Comparison of ENCODE assay signal across 11 cellular contexts in the genomic region with DNA sequence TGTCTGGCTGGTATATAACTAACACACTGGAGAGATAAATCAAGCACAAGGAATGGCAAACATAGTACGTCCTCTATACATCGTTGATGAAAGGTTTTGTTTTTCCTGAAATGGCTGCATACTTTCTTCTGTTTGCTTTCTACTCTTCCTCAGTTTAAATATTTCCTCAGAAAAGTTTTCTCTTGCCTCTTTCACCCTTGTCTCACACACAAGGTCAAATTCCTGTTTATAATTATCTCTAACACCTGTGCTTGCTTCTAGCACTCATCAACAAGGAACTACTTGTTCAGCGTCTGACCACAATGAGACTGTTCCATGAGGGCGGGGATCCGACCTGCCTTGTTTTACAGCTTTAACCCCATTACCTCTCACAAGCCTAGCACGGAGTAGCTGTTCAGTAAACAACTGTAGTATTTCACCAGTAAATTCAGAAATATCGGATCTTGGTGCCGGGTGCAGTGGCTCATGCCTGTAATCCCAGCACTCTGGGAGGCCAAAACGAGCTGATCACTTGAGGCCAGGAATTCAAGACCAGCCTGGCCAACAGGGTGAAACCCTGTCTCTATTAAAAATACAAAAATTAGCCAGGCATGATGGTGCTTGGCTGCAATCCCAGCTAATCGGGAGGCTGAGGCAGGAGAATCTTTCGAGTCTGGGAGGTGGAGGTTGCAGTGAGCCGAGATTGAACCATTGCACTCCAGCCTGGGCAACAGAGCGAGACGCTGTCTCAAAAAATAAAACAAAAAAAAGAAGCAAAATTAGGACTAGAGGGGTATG. TPM values are rescaled to one million over a fixed set of nuclear protein-coding genes. Genes with fewer than 3 reads are reported as not detected.
A peak's percentile ranks its signal among the peaks of the same experiment; 100 is the strongest.
DNase-seq lines count a peak whose midpoint lies in the region; ATAC-seq, FAIRE-seq and TF ChIP-seq lines count a peak whose summit lies in the region.
"Had no signal": no experiment of that assay in that cellular context is flagged by ENCODE, and none has a peak within 500 bp of the region (broad histone marks: within the 10 kb centered on the region; RNA-seq: fewer than 3 reads in every experiment).

No MANE protein-coding gene starts in this region.

- intact Hi-C loops in left ventricle myocardium inferior (cut with micrococcal nuclease) (no loop called here), GM12878 (cut with micrococcal nuclease; ENCODE audit: unreplicated experiment) (no loop called here), upper lobe of right lung (cut with DNase I) (no loop called here)

- H3K36me3 ChIP-seq in cardiac muscle cell, result peaks cover 9% of the 10 kb centered on the region
- no peaks in the 10 kb centered on the region for H3K36me3 ChIP-seq in left ventricle myocardium inferior
- H3K36me3 ChIP-seq in GM12878 (ENCODE audit: control insufficient read depth in 2 of 2, insufficient read depth in 2 of 2, low read length in 1 of 2), result peaks cover 0 to 1% of the 10 kb centered on the region in 2 experiments; a peak in 1 of 4 replicates
- no peaks in the 10 kb centered on the region for H3K36me3 ChIP-seq in lung (ENCODE audit: control insufficient read depth in 2 of 2, insufficient read depth in 2 of 2, low read length in 2 of 2)
- H3K36me3 ChIP-seq in upper lobe of right lung, result no peaks in the 10 kb centered on the region
- H3K36me3 ChIP-seq: prostate gland had no signal

- RAD21 ChIA-PET in GM12878 (lab: Charles Lee; ENCODE audit: unreplicated experiment), result interaction anchor here (0.6 to 1.2 kb wide), 3 partner anchors 26 to 138 kb away, joined by 3 read pairs; no protein-coding TSS in a partner anchor

- H3K9ac ChIP-seq in GM12878 (ENCODE audit: control insufficient read depth, insufficient read depth, low read length), result no peak overlapping the region

- FAIRE-seq in GM12878 (lab: Jason Lieb, UNC), result no peak
- no peak for FAIRE-seq in frontal cortex (lab: Jason Lieb, UNC)
- FAIRE-seq: TTC549 had no signal

- H3K9me3 ChIP-seq in cardiac muscle cell (ENCODE audit: low read depth) (no peaks in the 10 kb centered on the region), left ventricle myocardium inferior (replicated peaks) (no peaks in the 10 kb centered on the region), GM12878 (replicated peaks; ENCODE audit: control insufficient read depth, insufficient read depth, low read length) (no peaks in the 10 kb centered on the region), lung (ENCODE audit: control insufficient read depth in 2 of 2, insufficient read depth in 1 of 2, low read length in 1 of 2) (no peaks in the 10 kb centered on the region), upper lobe of right lung (no peaks in the 10 kb centered on the region)
- H3K9me3 ChIP-seq: prostate gland had no signal

- no peak for TF ChIP-seq POLR2A in GM12878 (IDR thresholded peaks at IDR 0.05; ENCODE audit: low read depth, low read length)

- TF ChIP-seq EP300 in GM12878 (IDR thresholded peaks at IDR 0.05; ENCODE audit: borderline replicate concordance in 1 of 2, control insufficient read depth in 1 of 2, low read depth in 2 of 2, low read length in 2 of 2), result no peak

- no peak overlapping the region for H3K4me3 ChIP-seq in cardiac muscle cell
- no peak overlapping the region for H3K4me3 ChIP-seq in left ventricle myocardium inferior
- H3K4me3 ChIP-seq in GM12878, result no peak overlapping the region
- no peak overlapping the region for H3K4me3 ChIP-seq in lung
- no peak overlapping the region for H3K4me3 ChIP-seq in upper lobe of right lung
- H3K4me3 ChIP-seq: prostate gland had no signal

- no peak for DNase-seq in cardiac muscle cell (ENCODE audit: low read depth in 1 of 2, low spot score in 1 of 2)
- no peak for DNase-seq in left ventricle myocardium inferior
- no peak for DNase-seq in GM12878 (ENCODE audit: low read depth, low spot score)
- peak; percentile 34 for DNase-seq in lung (ENCODE audit: low spot score)
- no peak for DNase-seq in upper lobe of right lung
- DNase-seq in frontal cortex (ENCODE audit: low spot score in 2 of 2), result no peak
- DNase-seq: NCI-H187 had no signal

- SMC1A ChIA-PET in GM12878 (lab: Charles Lee; ENCODE audit: uncharacterized antibody, unreplicated experiment), result interaction anchor here (1.1 to 2.1 kb wide), 11 partner anchors 8 to 119 kb away, joined by 3 to 8 read pairs (median 4); partner anchors contain the start of gene WDR38

- POLR2A ChIA-PET in GM12878 (lab: Charles Lee), result interaction anchor here (1.9 kb wide), 1 partner anchor 9 kb away, joined by 5 read pairs; no protein-coding TSS in a partner anchor

- BruUV-seq in GM12878 (replicated peaks; lab: Mats Ljungman, UMichigan), result no TSS peak

- H3K4me2 ChIP-seq in GM12878 (ENCODE audit: control insufficient read depth, insufficient read depth), result no peak overlapping the region

- WGBS in GM12878 (ENCODE audit: insufficient coverage, insufficient replicate concordance, low lambda C conversion rate, missing lambda C conversion rate), result 81% methylated on average over 14 of the region's 14 CpGs
- WGBS in lung, 2 donors, result 68 to 73% methylated on average over 14 of the region's 14 CpGs

- H2AFZ ChIP-seq in GM12878 (ENCODE audit: control insufficient read depth, low read depth, low read length), result no peak overlapping the region

- H3K27ac ChIP-seq in cardiac muscle cell (peak overlapping the region; percentile 31), left ventricle myocardium inferior (replicated peaks) (no peak overlapping the region), GM12878 (ENCODE audit: control insufficient read depth, insufficient read depth) (peak overlapping the region; percentile 24; the same call in 1 of the 2 replicates), lung (ENCODE audit: low read depth in 1 of 2, low read length in 1 of 2) (peak overlapping the region in 1 of 2 donors; percentile 19), upper lobe of right lung (no peak overlapping the region)
- H3K27ac ChIP-seq: prostate gland had no signal

- H3K27me3 ChIP-seq in cardiac muscle cell, result no peaks in the 10 kb centered on the region
- no peaks in the 10 kb centered on the region for H3K27me3 ChIP-seq in left ventricle myocardium inferior (ENCODE audit: low read depth)
- no peaks in the 10 kb centered on the region for H3K27me3 ChIP-seq in GM12878 (replicated peaks in 1 of 2; ENCODE audit: control insufficient read depth in 2 of 2, insufficient read depth in 2 of 2, low read length in 1 of 2)
- no peaks in the 10 kb centered on the region for H3K27me3 ChIP-seq in lung (ENCODE audit: control insufficient read depth, insufficient read depth)
- no peaks in the 10 kb centered on the region for H3K27me3 ChIP-seq in upper lobe of right lung

- ATAC-seq in GM12878 (no peak), lung (ENCODE audit: insufficient read depth, low FRiP score) (peak; percentile 47), upper lobe of right lung (peak; percentile 90), GM19395 (IDR thresholded peaks at IDR 0.05; ENCODE audit: unreplicated experiment) (no peak), HG03432 (IDR thresholded peaks at IDR 0.05; ENCODE audit: unreplicated experiment) (no peak)

- no peaks in the 10 kb centered on the region for H3K79me2 ChIP-seq in GM12878 (ENCODE audit: control insufficient read depth, insufficient read depth, low read length)

- CTCF ChIA-PET in GM12878 (lab: Yijun Ruan, JAX), result interaction anchor here (0.9 to 2.6 kb wide), 7 partner anchors 19 to 163 kb away, joined by 3 to 10 read pairs (median 3); no protein-coding TSS in a partner anchor

- in situ Hi-C loops in GM12878 (cut with MboI), result no loop called here

- H3K4me1 ChIP-seq in cardiac muscle cell (ENCODE audit: low read depth), result peaks cover 12% of the 10 kb centered on the region
- peaks cover 8% of the 10 kb centered on the region for H3K4me1 ChIP-seq in left ventricle myocardium inferior
- H3K4me1 ChIP-seq in GM12878 (ENCODE audit: control insufficient read depth, insufficient read depth, low read length), result peaks cover 9% of the 10 kb centered on the region
- H3K4me1 ChIP-seq in lung (ENCODE audit: control insufficient read depth in 2 of 2, insufficient read depth in 2 of 2, low read length in 2 of 2), result no peaks in the 10 kb centered on the region
- no peaks in the 10 kb centered on the region for H3K4me1 ChIP-seq in upper lobe of right lung
- H3K4me1 ChIP-seq: prostate gland had no signal

- no peak for TF ChIP-seq CTCF in cardiac muscle cell (IDR thresholded peaks at IDR 0.05; ENCODE audit: low read depth, low read length)
- TF ChIP-seq CTCF in left ventricle myocardium inferior (IDR thresholded peaks at IDR 0.05; ENCODE audit: borderline replicate concordance), result no peak
- TF ChIP-seq CTCF in GM12878 (IDR thresholded peaks at IDR 0.05 in 2 of 3, conservative IDR thresholded peaks at IDR 0.05 in 1 of 3; ENCODE audit: control insufficient read depth in 2 of 3, extremely low read depth in 1 of 3, insufficient read depth in 1 of 3, low read depth in 3 of 3, low read length in 3 of 3), result no peak
- TF ChIP-seq CTCF in lung (IDR thresholded peaks at IDR 0.05; ENCODE audit: control extremely low read depth, extremely low read depth), result no peak
- TF ChIP-seq CTCF in upper lobe of right lung (IDR thresholded peaks at IDR 0.05), result no peak

- TF ChIP-seq RAD21 in GM12878 (IDR thresholded peaks at IDR 0.05; ENCODE audit: insufficient read depth, low read depth, low read length), result no peak

- H4K20me1 ChIP-seq in GM12878 (ENCODE audit: control insufficient read depth, insufficient read depth), result no peaks in the 10 kb centered on the region

RNA-seq across cellular contexts. Expression of gene NR6A1, which starts 37.0 kb away (rescaled TPM):
- total RNA-seq in cardiac muscle cell (12.8 and 19.8 TPM in 2 replicates), left ventricle myocardium inferior (1.0 TPM), GM12878 (2014; rRNA removed) (5.9 and 6.1 TPM in 2 replicates), GM12878 (2014; rRNA removed; fragmentation: Illumina TruSeq; extraction: Trizol) (5.0 and 5.4 TPM in 2 replicates), GM12878 (2021) (8.7 and 9.2 TPM in 2 replicates), lung (1 to 10 TPM; 3.4 to 4.0 TPM), upper lobe of right lung (4.0 TPM), frontal cortex (1.6 TPM)
- polyA plus RNA-seq in cardiac muscle cell (3.2 and 5.8 TPM in 2 replicates), GM12878 (2011; rRNA removed) (5.8 and 8.0 TPM in 2 replicates), GM12878 (2014; fragmentation: Illumina TruSeq; extraction: Trizol) (5.1 and 5.7 TPM in 2 replicates), GM12878 (2014; fragmentation: Nextera tagmentation; extraction: Ambion mirVana) (1 to 10 TPM; 1.2 to 2.5 TPM), GM12878 (2014; rRNA removed) (3.9 and 4.1 TPM in 2 replicates), GM12878 (2016; fragmentation: Nextera tagmentation; extraction: Ambion mirVana) (1 to 10 TPM; 2.6 to 2.9 TPM), lung (1 to 10 TPM in 1 of 2 donors, under 1 TPM in 1; 0.94 to 1.5 TPM)
- 25.7 and 29.8 TPM in 2 replicates for total RNA-seq in GM12878 (2013; cell fraction: nucleolus; rRNA removed)
- polyA plus RNA-seq in GM12878 (2011; ENCODE audit: low read depth), result 2.9 TPM
- polyA plus RNA-seq in GM12878 (2011; cell fraction: cytosol; rRNA removed), result 6.2 and 6.4 TPM in 2 replicates
- 7.7 and 8.9 TPM in 2 replicates for polyA plus RNA-seq in GM12878 (2011; cell fraction: nucleus; rRNA removed)
- 2.9 and 3.3 TPM in 2 replicates for polyA plus RNA-seq in GM12878 (2012)
- 18.5 and 20.6 TPM in 2 replicates for polyA minus RNA-seq in GM12878 (2011; rRNA and poly(A)+ RNA removed)
- polyA minus RNA-seq in GM12878 (2011; cell fraction: cytosol; rRNA and poly(A)+ RNA removed), result 5.3 and 5.6 TPM in 2 replicates
- 5.2 and 10.0 TPM in 2 replicates for polyA minus RNA-seq in GM12878 (2011; cell fraction: nucleus; rRNA and poly(A)+ RNA removed)

RNA-seq across cellular contexts. Expression of gene OLFML2A, which starts 42.8 kb away (rescaled TPM):
- total RNA-seq in cardiac muscle cell (4.7 and 10.7 TPM in 2 replicates), left ventricle myocardium inferior (41.1 TPM), GM12878 (2014; rRNA removed) (0.05 and 0.06 TPM in 2 replicates), GM12878 (2014; rRNA removed; fragmentation: Illumina TruSeq; extraction: Trizol) (0.09 and 0.14 TPM in 2 replicates), GM12878 (2021) (0.10 and 0.27 TPM in 2 replicates), lung (10 to 100 TPM; 12.5 to 56.7 TPM), upper lobe of right lung (39.5 TPM), frontal cortex (1.6 TPM)
- polyA plus RNA-seq in cardiac muscle cell (2.6 and 3.4 TPM in 2 replicates), GM12878 (2011; rRNA removed) (not detected in 2 replicates), GM12878 (2014; fragmentation: Illumina TruSeq; extraction: Trizol) (0.06 and 0.10 TPM in 2 replicates), GM12878 (2014; fragmentation: Nextera tagmentation; extraction: Ambion mirVana) (under 1 TPM in 1 of 2 experiments, not detected in 1; 0.02 TPM), GM12878 (2014; rRNA removed) (0.13 and 0.16 TPM in 2 replicates), GM12878 (2016; fragmentation: Nextera tagmentation; extraction: Ambion mirVana) (not detected), lung (1 to 10 TPM; 2.0 to 2.6 TPM)
- total RNA-seq in GM12878 (2013; cell fraction: nucleolus; rRNA removed), result 0.34 and 0.56 TPM in 2 replicates
- 0.05 TPM for polyA plus RNA-seq in GM12878 (2011; ENCODE audit: low read depth)
- 0.01 and 0.03 TPM in 2 replicates for polyA plus RNA-seq in GM12878 (2011; cell fraction: cytosol; rRNA removed)
- polyA plus RNA-seq in GM12878 (2011; cell fraction: nucleus; rRNA removed), result 0.03 and 0.04 TPM in 2 replicates
- 0.12 and 0.22 TPM in 2 replicates for polyA plus RNA-seq in GM12878 (2012)
- not detected in 2 replicates for polyA minus RNA-seq in GM12878 (2011; rRNA and poly(A)+ RNA removed)
- not detected in 2 replicates for polyA minus RNA-seq in GM12878 (2011; cell fraction: cytosol; rRNA and poly(A)+ RNA removed)
- not detected in 2 replicates for polyA minus RNA-seq in GM12878 (2011; cell fraction: nucleus; rRNA and poly(A)+ RNA removed)

Comparison
In these comparisons a context has a peak if more than half of its experiments do, and no peak if none do; other contexts are left out.
1. H3K27ac ChIP-seq: peak in cardiac muscle cell (single experiment) and GM12878 (single experiment); none in left ventricle myocardium inferior (single experiment) and upper lobe of right lung (single experiment).
2. ATAC-seq: peak in lung (single experiment) and upper lobe of right lung (single experiment); none in GM12878 (single experiment), GM19395 (single experiment) and HG03432 (single experiment).